ENCODE assay signal across 8 cellular contexts in the genomic region with DNA sequence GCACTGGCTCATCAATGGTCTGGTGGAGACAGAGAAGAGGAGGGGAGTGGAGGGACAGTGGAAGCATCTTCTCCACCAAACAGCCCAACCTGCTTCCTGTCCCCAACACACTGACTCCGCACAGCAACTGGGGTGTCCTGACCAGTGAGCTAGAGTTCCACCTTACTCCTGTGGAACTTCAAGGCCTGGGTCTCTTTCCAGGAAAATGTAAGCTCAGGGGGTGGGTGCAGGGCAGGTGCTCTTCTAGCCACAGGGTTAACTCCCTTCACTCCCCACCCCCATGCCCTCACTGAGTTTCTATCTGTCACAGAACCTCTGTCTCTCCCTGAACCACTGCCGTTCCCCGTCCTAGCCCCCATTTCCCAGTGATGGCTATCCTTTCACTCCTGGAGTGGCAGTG. TPM values are rescaled to one million over a fixed set of nuclear protein-coding genes. Genes with fewer than 3 reads are reported as not detected.
DNase-seq lines count a peak whose midpoint lies in the region; ATAC-seq and TF ChIP-seq lines count a peak whose summit lies in the region.

No MANE protein-coding gene starts in this region.

- peak overlapping the region; percentile 91 to 93 for H3K4me3 ChIP-seq in tibial artery

- H3K36me3 ChIP-seq in tibial artery, result peaks cover 0 to 14% (median 0%) of the 10 kb centered on the region in 3 donors

- peaks cover 61% of the 10 kb centered on the region for H3K4me1 Mint-ChIP-seq in activated CD8-positive, alpha-beta memory T cell treated with anti-CD3 and anti-CD28 coated beads, Interleukin-2, amount 10 ng/mL, durations not matched to agents 7 days and 5 days
- peaks cover 14% of the 10 kb centered on the region for H3K4me1 Mint-ChIP-seq in activated T-helper 17 cell treated with anti-CD3 and anti-CD28 coated beads, Interleukin-2, amount 50 U/mL, for 72 hours

- no peaks in the 10 kb centered on the region for H3K27me3 Mint-ChIP-seq in activated CD8-positive, alpha-beta memory T cell treated with anti-CD3 and anti-CD28 coated beads, Interleukin-2, amount 10 ng/mL, durations not matched to agents 7 days and 5 days
- no peaks in the 10 kb centered on the region for H3K27me3 Mint-ChIP-seq in activated T-helper 17 cell treated with anti-CD3 and anti-CD28 coated beads, Interleukin-2, amount 50 U/mL, for 72 hours

- H3K27me3 ChIP-seq in layer of hippocampus (ENCODE audit: control insufficient read depth, insufficient read depth, low read length), result no peaks in the 10 kb centered on the region
- no peaks in the 10 kb centered on the region for H3K27me3 ChIP-seq in tibial artery

- H3K9me3 Mint-ChIP-seq in activated CD8-positive, alpha-beta memory T cell treated with anti-CD3 and anti-CD28 coated beads, Interleukin-2, amount 10 ng/mL, durations not matched to agents 7 days and 5 days (ENCODE audit: low read depth), result no peaks in the 10 kb centered on the region
- H3K9me3 Mint-ChIP-seq in activated T-helper 17 cell treated with anti-CD3 and anti-CD28 coated beads, Interleukin-2, amount 50 U/mL, for 72 hours, result no peaks in the 10 kb centered on the region

- CTCF ChIA-PET in activated CD8-positive, alpha-beta memory T cell treated with anti-CD3 and anti-CD28 coated beads, Interleukin-2, amount 10 ng/mL, durations not matched to agents 7 days and 5 days (lab: Charles Lee), result interaction anchor here (0.7 to 5.4 kb wide), 7 partner anchors 9 to 83 kb away, joined by 3 to 51 read pairs (median 3); a partner anchor contains a TSS

- H3K27ac ChIP-seq in layer of hippocampus (ENCODE audit: low read depth, low read length) (peak overlapping the region; percentile 90), tibial artery (peak overlapping the region; percentile 94)

- ATAC-seq in activated CD8-positive, alpha-beta memory T cell treated with anti-CD3 and anti-CD28 coated beads, Interleukin-2, amount 10 ng/mL, durations not matched to agents 7 days and 5 days, result peak; percentile 18
- peak; percentile 18 for ATAC-seq in activated T-helper 17 cell treated with anti-CD3 and anti-CD28 coated beads, Interleukin-2, amount 50 U/mL, for 72 hours (replicated peaks)

- peaks cover 10% of the 10 kb centered on the region for H3K36me3 Mint-ChIP-seq in activated CD8-positive, alpha-beta memory T cell treated with anti-CD3 and anti-CD28 coated beads, Interleukin-2, amount 10 ng/mL, durations not matched to agents 7 days and 5 days
- H3K36me3 Mint-ChIP-seq in activated T-helper 17 cell treated with anti-CD3 and anti-CD28 coated beads, Interleukin-2, amount 50 U/mL, for 72 hours (ENCODE audit: low read depth), result peaks cover 18% of the 10 kb centered on the region

- H3K4me3 Mint-ChIP-seq in activated CD8-positive, alpha-beta memory T cell treated with anti-CD3 and anti-CD28 coated beads, Interleukin-2, amount 10 ng/mL, durations not matched to agents 7 days and 5 days, result peak overlapping the region; percentile 91
- peak overlapping the region; percentile 93 for H3K4me3 Mint-ChIP-seq in activated T-helper 17 cell treated with anti-CD3 and anti-CD28 coated beads, Interleukin-2, amount 50 U/mL, for 72 hours

- no peaks in the 10 kb centered on the region for H3K9me3 ChIP-seq in tibial artery

- TF ChIP-seq CTCF in tibial artery (IDR thresholded peaks at IDR 0.05), result no peak

- DNase-seq in activated CD8-positive, alpha-beta memory T cell treated with anti-CD3 and anti-CD28 coated beads, Interleukin-2, amount 10 ng/mL, durations not matched to agents 7 days and 5 days, result no peak
- DNase-seq in activated CD8-positive, alpha-beta memory T cell treated with anti-CD3 and anti-CD28 coated beads, Interleukin-2, amount 50 U/mL, for 4 hours, result no peak
- DNase-seq in tibial artery (no peak), RPMI8226 (no peak)
- DNase-seq in activated CD8-positive, alpha-beta memory T cell treated with anti-CD3 and anti-CD28 coated beads for 24 hours, result no peak
- DNase-seq in NK-92 treated with Interleukin-12 subunit alpha and Interleukin-12 subunit beta, amount 100 ng/mL, for 24 hours (lab: John Stamatoyannopoulos, UW), result no peak

- intact Hi-C loops in tibial artery (cut with DNase I; ENCODE audit: low total_unique reads), result loop anchor here (5.0 kb wide), 1 partner anchor 52 kb away; a partner anchor contains a TSS

- H3K27ac Mint-ChIP-seq in activated CD8-positive, alpha-beta memory T cell treated with anti-CD3 and anti-CD28 coated beads, Interleukin-2, amount 10 ng/mL, durations not matched to agents 7 days and 5 days, result peak overlapping the region; percentile 84
- peak overlapping the region; percentile 92 for H3K27ac Mint-ChIP-seq in activated T-helper 17 cell treated with anti-CD3 and anti-CD28 coated beads, Interleukin-2, amount 50 U/mL, for 72 hours

- peaks cover 13 to 57% (median 51%) of the 10 kb centered on the region in 4 donors for H3K4me1 ChIP-seq in tibial artery

RNA-seq across cellular contexts. Expression of a gene that starts 0.9 kb away (rescaled TPM):
- total RNA-seq in activated CD8-positive, alpha-beta memory T cell treated with anti-CD3 and anti-CD28 coated beads, Interleukin-2, amount 10 ng/mL, durations not matched to agents 7 days and 5 days, result 10 to 100 TPM; 18.3 to 20.7 TPM
- total RNA-seq in activated T-helper 17 cell treated with anti-CD3 and anti-CD28 coated beads, Interleukin-2, amount 50 U/mL, for 72 hours, result 10 to 100 TPM; 13.7 to 20.9 TPM

RNA-seq across cellular contexts. Expression of a gene that starts 11.7 kb away (rescaled TPM):
- 10 to 100 TPM; 70.6 to 78.6 TPM for total RNA-seq in activated CD8-positive, alpha-beta memory T cell treated with anti-CD3 and anti-CD28 coated beads, Interleukin-2, amount 10 ng/mL, durations not matched to agents 7 days and 5 days
- total RNA-seq in activated T-helper 17 cell treated with anti-CD3 and anti-CD28 coated beads, Interleukin-2, amount 50 U/mL, for 72 hours, result 10 to 100 TPM; 59.2 to 83.7 TPM

RNA-seq across cellular contexts. Expression of a gene that starts 52.4 kb away (rescaled TPM):
- total RNA-seq in activated CD8-positive, alpha-beta memory T cell treated with anti-CD3 and anti-CD28 coated beads, Interleukin-2, amount 10 ng/mL, durations not matched to agents 7 days and 5 days, result 10 to 100 TPM; 44.2 to 44.3 TPM
- 10 to 100 TPM; 33.4 to 42.6 TPM for total RNA-seq in activated T-helper 17 cell treated with anti-CD3 and anti-CD28 coated beads, Interleukin-2, amount 50 U/mL, for 72 hours

RNA-seq across cellular contexts. Expression of a gene that starts 55.9 kb away (rescaled TPM):
- not detected for total RNA-seq in activated CD8-positive, alpha-beta memory T cell treated with anti-CD3 and anti-CD28 coated beads, Interleukin-2, amount 10 ng/mL, durations not matched to agents 7 days and 5 days
- total RNA-seq in activated T-helper 17 cell treated with anti-CD3 and anti-CD28 coated beads, Interleukin-2, amount 50 U/mL, for 72 hours, result under 1 TPM in 1 of 2 donors, not detected in 1; 0.26 TPM
